Comparison of ENCODE assay signal across 22 cellular contexts in genomic region chr18:6877288-6877687, GRCh38.
A peak's percentile ranks its signal among the peaks of the same experiment; 100 is the strongest.
DNase-seq lines count a peak whose midpoint lies in the region; ATAC-seq, FAIRE-seq and TF ChIP-seq lines count a peak whose summit lies in the region.
"Had no signal": no experiment of that assay in that cellular context is flagged by ENCODE, and none has a peak within 500 bp of the region (broad histone marks: within the 10 kb centered on the region; RNA-seq: fewer than 3 reads in every experiment).

No MANE protein-coding gene starts in this region.

- H3K4me3 ChIP-seq in PC-3 (ENCODE audit: low read length), result no peak overlapping the region
- H3K4me3 ChIP-seq: GM12878 had no signal

- H4K20me1 ChIP-seq in PC-3 (ENCODE audit: low read length), result no peaks in the 10 kb centered on the region

- no peak for TF ChIP-seq CTCF in nephron progenitor cell (IDR thresholded peaks at IDR 0.05)
- TF ChIP-seq CTCF in PC-3 (conservative IDR thresholded peaks at IDR 0.05; ENCODE audit: low read depth, low read length), result no peak

- no peaks in the 10 kb centered on the region for H3K4me1 ChIP-seq in PC-3 (ENCODE audit: insufficient read depth, low read length)
- H3K4me1 ChIP-seq: BE2C had no signal

- H3K9me2 ChIP-seq in PC-3 (replicated peaks; ENCODE audit: low read length), result no peaks in the 10 kb centered on the region

- CTCF ChIA-PET in PC-3 (lab: Charles Lee), result no interaction called here

- no peak overlapping the region for H3K4me2 ChIP-seq in PC-3 (ENCODE audit: low read length)

- no peak overlapping the region for H3K27ac ChIP-seq in PC-3 (ENCODE audit: low read length)

- no peaks in the 10 kb centered on the region for H3F3A ChIP-seq in PC-3 (ENCODE audit: low read length, unreplicated experiment)

- intact Hi-C loops in PC-3 (cut with micrococcal nuclease), result no loop called here

- BruUV-seq in PC-3 (replicated peaks; lab: Mats Ljungman, UMichigan), result no TSS peak

- H3K9me3 ChIP-seq in PC-3 (ENCODE audit: low read length), result no peaks in the 10 kb centered on the region
- H3K9me3 ChIP-seq: BE2C had no signal

- FAIRE-seq in urothelium cell line (lab: Jason Lieb, UNC), result peak; percentile 44
- FAIRE-seq: A204.1, GM12878, HTR-8/SVneo had no signal

- H3K36me3 ChIP-seq in PC-3 (ENCODE audit: low read depth, low read length), result no peaks in the 10 kb centered on the region
- H3K36me3 ChIP-seq: BE2C had no signal

- no peaks in the 10 kb centered on the region for H3K27me3 ChIP-seq in PC-3 (ENCODE audit: low read length)
- H3K27me3 ChIP-seq: BE2C had no signal

- ATAC-seq in activated T-cell treated with anti-CD3 and anti-CD28 coated beads, Interleukin-2, amount 50 U/mL, for 4 hours, result no peak
- ATAC-seq in PC-3, result no peak
- ATAC-seq: GM12878, HCT116 had no signal

- no peak overlapping the region for H3K4me3 Mint-ChIP-seq in nephron progenitor cell
- no peak overlapping the region for H3K4me3 Mint-ChIP-seq in activated T-cell treated with anti-CD3 and anti-CD28 coated beads, Interleukin-2, amount 50 U/mL, for 4 hours
- H3K4me3 Mint-ChIP-seq: CD4-positive, CD25-positive, alpha-beta regulatory T cell; CD8-positive, alpha-beta memory T cell; HFFc6 had no signal

- POLR2A ChIA-PET in PC-3 (lab: Charles Lee; ENCODE audit: unreplicated experiment), result no interaction called here

- peak overlapping the region; percentile 3 for H3K27ac Mint-ChIP-seq in nephron progenitor cell
- H3K27ac Mint-ChIP-seq: CD4-positive, CD25-positive, alpha-beta regulatory T cell; CD8-positive, alpha-beta memory T cell; HFFc6 had no signal

- no peak overlapping the region for H2AFZ ChIP-seq in PC-3 (ENCODE audit: low read length)

- H3K9ac ChIP-seq in PC-3 (ENCODE audit: low read length), result no peak overlapping the region

- H3K27me3 Mint-ChIP-seq in nephron progenitor cell (ENCODE audit: low read depth, poor library complexity), result peaks cover 3% of the 10 kb centered on the region
- H3K27me3 Mint-ChIP-seq in activated T-cell treated with anti-CD3 and anti-CD28 coated beads, Interleukin-2, amount 50 U/mL, for 4 hours (ENCODE audit: low read depth), result no peaks in the 10 kb centered on the region
- H3K27me3 Mint-ChIP-seq: CD4-positive, CD25-positive, alpha-beta regulatory T cell; CD8-positive, alpha-beta memory T cell had no signal

- no peaks in the 10 kb centered on the region for H3K9me3 Mint-ChIP-seq in nephron progenitor cell
- no peaks in the 10 kb centered on the region for H3K9me3 Mint-ChIP-seq in activated T-cell treated with anti-CD3 and anti-CD28 coated beads, Interleukin-2, amount 50 U/mL, for 4 hours
- H3K9me3 Mint-ChIP-seq: HFFc6 had no signal

- H3K79me2 ChIP-seq in PC-3 (ENCODE audit: low read length), result no peaks in the 10 kb centered on the region

- H3K4me1 Mint-ChIP-seq in nephron progenitor cell, result peaks cover 33% of the 10 kb centered on the region
- H3K4me1 Mint-ChIP-seq in activated T-cell treated with anti-CD3 and anti-CD28 coated beads, Interleukin-2, amount 50 U/mL, for 4 hours (ENCODE audit: low read depth), result no peaks in the 10 kb centered on the region
- H3K4me1 Mint-ChIP-seq: CD4-positive, CD25-positive, alpha-beta regulatory T cell; CD8-positive, alpha-beta memory T cell had no signal

- DNase-seq in mesenteric fat pad (ENCODE audit: low spot score), result peak; percentile 67
- DNase-seq in nephron progenitor cell, result no peak
- DNase-seq in urothelium cell line (ENCODE audit: low spot score), result no peak
- no peak for DNase-seq in activated T-cell treated with anti-CD3 and anti-CD28 coated beads, Interleukin-2, amount 50 U/mL, for 4 hours
- DNase-seq in PC-3, result no peak
- DNase-seq in stimulated activated CD4-positive, alpha-beta T cell treated with anti-CD3 and anti-CD28 coated beads, Interleukin-4, amount 100 ng/mL, for 24 hours, result no peak
- DNase-seq: ACHN; BE2C; C1 segment of cervical spinal cord; CD4-positive, CD25-positive, alpha-beta regulatory T cell; CD8-positive, alpha-beta memory T cell; COR-L47; DMS 273 treated with DMSO at 0.1 percent for 48 hours; DMS53; DND-41; GOT3; H7; HFFc6 had no signal

- H3K36me3 Mint-ChIP-seq in nephron progenitor cell (ENCODE audit: low read depth), result peaks cover 37% of the 10 kb centered on the region
- H3K36me3 Mint-ChIP-seq in activated T-cell treated with anti-CD3 and anti-CD28 coated beads, Interleukin-2, amount 50 U/mL, for 4 hours (ENCODE audit: insufficient read depth), result no peaks in the 10 kb centered on the region
- H3K36me3 Mint-ChIP-seq: CD4-positive, CD25-positive, alpha-beta regulatory T cell; CD8-positive, alpha-beta memory T cell had no signal
